Comparison of ENCODE assay signal across 8 cellular contexts in the genomic region with DNA sequence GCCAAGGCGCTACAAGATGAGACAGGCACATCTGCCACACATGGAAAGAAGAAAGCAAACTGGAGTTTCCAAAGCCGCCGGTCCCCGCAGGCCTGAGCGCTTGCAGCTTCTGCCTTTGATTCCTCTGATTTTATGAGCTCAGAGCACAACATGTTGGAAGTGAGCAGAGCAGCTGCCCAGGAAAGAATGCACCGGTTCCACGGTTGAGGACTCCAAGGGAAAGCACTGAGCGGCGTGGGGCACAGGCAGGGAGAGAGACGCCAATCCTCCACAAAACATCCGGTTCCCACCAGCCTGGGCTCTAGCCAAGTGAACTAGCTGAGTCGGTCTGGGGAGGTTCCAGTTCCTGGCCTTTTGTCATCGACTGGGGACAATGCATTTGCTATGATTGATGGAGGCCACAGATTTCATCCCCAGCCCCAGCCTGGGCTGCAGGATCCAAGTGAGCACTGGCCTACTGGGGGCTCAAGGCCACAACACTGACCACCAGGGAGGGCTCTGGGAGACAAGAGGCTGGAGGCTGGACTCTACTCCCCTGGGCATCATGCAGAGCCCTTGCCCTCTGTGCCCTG.
DNase-seq lines count a peak whose midpoint lies in the region; ATAC-seq and TF ChIP-seq lines count a peak whose summit lies in the region.

No MANE protein-coding gene starts in this region.

- TF ChIP-seq CTCF in dorsolateral prefrontal cortex (IDR thresholded peaks at IDR 0.05 in 54 of 56, conservative IDR thresholded peaks at IDR 0.05 in 2 of 56; ENCODE audit: low read depth in 1 of 56, partially characterized antibody in 56 of 56) = peak in 2 of 56 donors; percentile 12 to 18
- no peak for TF ChIP-seq CTCF in lung (IDR thresholded peaks at IDR 0.05; ENCODE audit: control extremely low read depth, extremely low read depth)
- TF ChIP-seq CTCF in testis (IDR thresholded peaks at IDR 0.05) = no peak

- H3K27ac ChIP-seq in dorsolateral prefrontal cortex (peak overlapping the region; percentile 28 to 91 (median 83)), lung (ENCODE audit: low read depth in 1 of 2, low read length in 1 of 2) (peak overlapping the region; percentile 71 to 79), testis (peak overlapping the region; percentile 26 to 76)

- H3K4me1 ChIP-seq in lung (ENCODE audit: control insufficient read depth in 2 of 2, insufficient read depth in 2 of 2, low read length in 2 of 2) = peaks cover 9 to 28% of the 10 kb centered on the region in 2 donors
- peaks cover 17% of the 10 kb centered on the region for H3K4me1 ChIP-seq in testis

- H3K27me3 ChIP-seq in dorsolateral prefrontal cortex (no peaks in the 10 kb centered on the region), lung (ENCODE audit: control insufficient read depth, insufficient read depth) (no peaks in the 10 kb centered on the region), testis (no peaks in the 10 kb centered on the region)

- ATAC-seq in lung (ENCODE audit: insufficient read depth, low FRiP score) = peak; percentile 7
- ATAC-seq in HG02970 (IDR thresholded peaks at IDR 0.05; ENCODE audit: low FRiP score, unreplicated experiment) = no peak
- ATAC-seq in GM19324 (IDR thresholded peaks at IDR 0.05; ENCODE audit: low FRiP score, unreplicated experiment) = no peak

- H3K36me3 ChIP-seq in lung (ENCODE audit: control insufficient read depth in 2 of 2, insufficient read depth in 2 of 2, low read length in 2 of 2) = no peaks in the 10 kb centered on the region
- H3K36me3 ChIP-seq in testis (ENCODE audit: low read depth, missing control alignments) = no peaks in the 10 kb centered on the region

- intact Hi-C loops in dorsolateral prefrontal cortex (cut with DNase I) = loop anchor here (5.0 kb wide), 3 partner anchors 106 to 251 kb away; a partner anchor contains a TSS
- intact Hi-C loops in testis (cut with DNase I; ENCODE audit: low total_unique reads) = no loop called here

- peak; percentile 71 for DNase-seq in NCI-H1694 treated with DMSO at 0.1 percent for 48 hours (lab: John Stamatoyannopoulos, UW)
- peak; percentile 52 to 81 (median 71) for DNase-seq in dorsolateral prefrontal cortex
- no peak for DNase-seq in lung (ENCODE audit: low spot score)
- DNase-seq in testis = peak; percentile 71
- no peak for DNase-seq in NCI-H2081 treated with DMSO at 0.1 percent for 48 hours (lab: John Stamatoyannopoulos, UW)
- no peak for DNase-seq in NCI-H187 treated with DMSO at 0.1 percent for 48 hours (lab: John Stamatoyannopoulos, UW)

- TF ChIP-seq POLR2A in testis (IDR thresholded peaks at IDR 0.05) = no peak

- WGBS in lung, 2 donors = 21 to 28% methylated on average over 13 of the region's 13 CpGs
- WGBS in testis, 2 donors = 22 to 41% methylated on average over 12 to 13 of the region's 13 CpGs

- no peaks in the 10 kb centered on the region for H3K9me3 ChIP-seq in lung (ENCODE audit: control insufficient read depth in 2 of 2, insufficient read depth in 1 of 2, low read length in 1 of 2)
- no peaks in the 10 kb centered on the region for H3K9me3 ChIP-seq in testis

- H3K4me3 ChIP-seq in dorsolateral prefrontal cortex = peak overlapping the region in 49 of 59 donors; percentile 0 to 60 (median 29)
- H3K4me3 ChIP-seq in lung = no peak overlapping the region
- no peak overlapping the region for H3K4me3 ChIP-seq in testis

Comparison
In these comparisons a context has a peak if more than half of its experiments do, and no peak if none do; other contexts are left out.
1. DNase-seq: peak in NCI-H1694 treated with DMSO at 0.1 percent for 48 hours (single experiment), dorsolateral prefrontal cortex (10 of 10) and testis (single experiment); none in lung (single experiment), NCI-H2081 treated with DMSO at 0.1 percent for 48 hours (single experiment) and NCI-H187 treated with DMSO at 0.1 percent for 48 hours (single experiment).
2. H3K4me3 ChIP-seq: peak in dorsolateral prefrontal cortex (49 of 59); none in lung (single experiment) and testis (0 of 2).
3. Peak in every context shown above with its lines, with median percentiles within 50 percentile points of each other: H3K27ac ChIP-seq.